Comparison of ENCODE assay signal across 28 cellular contexts in the genomic region with DNA sequence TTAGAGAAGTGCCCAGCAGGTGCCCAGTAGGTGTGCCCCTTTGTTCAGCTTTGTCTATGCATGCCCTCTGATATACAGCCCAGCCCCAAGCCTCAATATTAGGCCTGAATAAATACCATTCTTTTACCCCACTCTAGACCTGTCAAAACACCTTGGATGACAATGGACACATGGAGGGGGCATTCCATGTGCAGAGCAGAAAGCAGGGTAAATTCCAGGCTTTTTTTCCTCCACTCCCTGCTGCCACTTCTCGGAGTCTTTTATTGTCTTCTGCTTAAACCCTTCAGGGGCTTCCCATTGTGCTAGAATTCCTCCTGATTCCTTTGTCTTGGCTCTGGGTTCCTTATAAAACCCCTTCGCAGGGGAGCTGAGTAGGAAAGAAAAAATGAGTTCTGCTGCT. TPM values are rescaled to one million over a fixed set of nuclear protein-coding genes. Genes with fewer than 3 reads are reported as not detected.
DNase-seq lines count a peak whose midpoint lies in the region; ATAC-seq lines count a peak whose summit lies in the region.
"Had no signal": no experiment of that assay in that cellular context is flagged by ENCODE, and none has a peak within 500 bp of the region (broad histone marks: within the 10 kb centered on the region; RNA-seq: fewer than 3 reads in every experiment).

No MANE protein-coding gene starts in this region.

- H3K36me3 ChIP-seq in iPS-20b (ENCODE audit: insufficient read depth, low read depth, low read length): no peaks in the 10 kb centered on the region
- H3K36me3 ChIP-seq: esophagus muscularis mucosa, right atrium auricular region had no signal

- H3K27me3 ChIP-seq in iPS-20b (ENCODE audit: insufficient read depth, low read length): no peaks in the 10 kb centered on the region
- H3K27me3 ChIP-seq: esophagus muscularis mucosa, right atrium auricular region had no signal

- H3K9me3 ChIP-seq in iPS-20b (ENCODE audit: insufficient read depth, low read depth, low read length): no peaks in the 10 kb centered on the region
- H3K9me3 ChIP-seq: esophagus muscularis mucosa, right atrium auricular region had no signal

- no peak overlapping the region for H3K9ac ChIP-seq in iPS-20b (ENCODE audit: low read depth, low read length)
- H3K9ac ChIP-seq: GM23248 had no signal

- DNase-seq in COR-L47 (lab: John Stamatoyannopoulos, UW) (peak; percentile 78), NCI-H1417 (lab: John Stamatoyannopoulos, UW) (peak in 2 of 3 experiments; percentile 81 to 92), NCI-H748 (lab: John Stamatoyannopoulos, UW; ENCODE audit: unreplicated experiment) (peak; percentile 95), amniotic stem cell (lab: John Stamatoyannopoulos, UW) (no peak), SK-N-DZ (ENCODE audit: low spot score) (no peak)
- DNase-seq in effector CD4-positive, alpha-beta T cell: no peak
- DNase-seq: activated CD4-positive, alpha-beta T cell treated with anti-CD3 and anti-CD28 coated beads, Interleukin-2, amount 50 U/mL, for 1 hour; activated CD4-positive, CD25-positive, alpha-beta regulatory T cell; activated T-cell treated with anti-CD3 and anti-CD28 coated beads, Interleukin-2, amount 50 U/mL, for 48 hours; caudate nucleus; cortex of kidney; foreskin fibroblast; GF-D8; GM23248; KG1; kidney; left ventricle myocardium superior; NCI-H1105; NCI-H226; small intestine; stimulated activated naive B cell treated with anti-CD40 and anti-IgM and Interleukin-4, amounts not matched to agents 10 μg/mL and 1 μg/mL and 100 μg/mL, for 72 hours; substantia nigra; T-helper 1 cell had no signal

- H3K4me3 ChIP-seq in iPS-20b (ENCODE audit: low read length): peak overlapping the region; percentile 34; the same call in 1 of the 2 replicates
- H3K4me3 ChIP-seq: esophagus muscularis mucosa, GM23248, right atrium auricular region, SK-N-MC had no signal

- peaks cover 29% of the 10 kb centered on the region for H3K4me1 ChIP-seq in iPS-20b (ENCODE audit: insufficient read depth, low read length)

- no peak for ATAC-seq in HG03139 (IDR thresholded peaks at IDR 0.05; ENCODE audit: unreplicated experiment)
- ATAC-seq: left ventricle myocardium superior; stimulated activated naive B cell treated with anti-CD40 and anti-IgM and Interleukin-4, amounts not matched to agents 10 μg/mL and 1 μg/mL and 100 μg/mL, for 72 hours had no signal

- no peak overlapping the region for H3K27ac ChIP-seq in iPS-20b (ENCODE audit: low read length)
- H3K27ac ChIP-seq: esophagus muscularis mucosa, GM23248, right atrium auricular region, SK-N-MC had no signal

RNA-seq across cellular contexts. Expression of a gene that starts 5.8 kb away (rescaled TPM):
- 3.9 and 5.1 TPM in 2 replicates for polyA plus RNA-seq in SK-N-DZ (2014; cell fraction: cytosol; rRNA removed)
- 8.1 and 10.5 TPM in 2 replicates for polyA plus RNA-seq in SK-N-DZ (2014; cell fraction: nucleus; rRNA removed)

Comparison
In these comparisons a context has a peak if more than half of its experiments do, and no peak if none do; other contexts are left out.
1. DNase-seq: peak in COR-L47 (single experiment), NCI-H1417 (2 of 3) and NCI-H748 (single experiment); none in amniotic stem cell (single experiment), effector CD4-positive, alpha-beta T cell (single experiment) and SK-N-DZ (single experiment).